ENCODE assay signal across 14 cellular contexts in genomic region chr19:2524361-2524839, GRCh38. TPM values are rescaled to one million over a fixed set of nuclear protein-coding genes. Genes with fewer than 3 reads are reported as not detected.
DNase-seq lines count a peak whose midpoint lies in the region; ATAC-seq and TF ChIP-seq lines count a peak whose summit lies in the region.
"Had no signal": no experiment of that assay in that cellular context is flagged by ENCODE, and none has a peak within 500 bp of the region (broad histone marks: within the 10 kb centered on the region; RNA-seq: fewer than 3 reads in every experiment).

No MANE protein-coding gene starts in this region.

- H3K9me3 ChIP-seq in cardiac muscle cell (ENCODE audit: low read depth) (no peaks in the 10 kb centered on the region), aorta (ENCODE audit: control insufficient read depth, low read length) (no peaks in the 10 kb centered on the region), upper lobe of right lung (no peaks in the 10 kb centered on the region)
- H3K9me3 ChIP-seq: MG63 had no signal

- TF ChIP-seq CTCF in cardiac muscle cell (IDR thresholded peaks at IDR 0.05; ENCODE audit: low read depth, low read length) (no peak), mesothelial cell of epicardium (IDR thresholded peaks at IDR 0.05; ENCODE audit: unreplicated experiment) (no peak), upper lobe of right lung (IDR thresholded peaks at IDR 0.05) (no peak)

- no peaks in the 10 kb centered on the region for H3K36me3 Mint-ChIP-seq in mesothelial cell of epicardium
- peaks cover 4% of the 10 kb centered on the region for H3K36me3 Mint-ChIP-seq in stimulated activated memory B cell treated with anti-CD40 and anti-IgM and Interleukin-4, amounts not matched to agents 10 μg/mL and 1 μg/mL and 100 μg/mL, for 72 hours

- peaks cover 3% of the 10 kb centered on the region for H3K4me1 ChIP-seq in cardiac muscle cell (ENCODE audit: low read depth)
- H3K4me1 ChIP-seq in aorta (ENCODE audit: control insufficient read depth in 1 of 2, insufficient read depth in 2 of 2, low read length in 2 of 2) = no peaks in the 10 kb centered on the region
- peaks cover 5% of the 10 kb centered on the region for H3K4me1 ChIP-seq in upper lobe of right lung

- no peak overlapping the region for H3K4me3 Mint-ChIP-seq in mesothelial cell of epicardium
- no peak overlapping the region for H3K4me3 Mint-ChIP-seq in stimulated activated memory B cell treated with anti-CD40 and anti-IgM and Interleukin-4, amounts not matched to agents 10 μg/mL and 1 μg/mL and 100 μg/mL, for 72 hours
- H3K4me3 Mint-ChIP-seq: activated CD4-positive, alpha-beta T cell treated with anti-CD3 and anti-CD28 coated beads for 36 hours; T-helper 2 cell treated with Interferon-gamma antibody and Interleukin-4, amounts not matched to agents 5 μg/mL and 100 μg/mL, for 36 hours had no signal

- DNase-seq in cardiac muscle cell (ENCODE audit: low read depth in 1 of 2, low spot score in 1 of 2) = no peak
- no peak for DNase-seq in left cardiac atrium
- DNase-seq in mesothelial cell of epicardium (ENCODE audit: low spot score in 2 of 2, unreplicated experiment in 2 of 2) = no peak
- DNase-seq in aorta = no peak
- DNase-seq in globus pallidus (ENCODE audit: low spot score) = no peak
- DNase-seq in upper lobe of right lung = no peak
- DNase-seq: activated CD4-positive, alpha-beta T cell treated with anti-CD3 and anti-CD28 coated beads for 36 hours; NCI-H2081 treated with DMSO at 0.1 percent for 48 hours; NCI-H774; RPMI8226 had no signal

- H3K27me3 Mint-ChIP-seq in mesothelial cell of epicardium (ENCODE audit: low read depth) = no peaks in the 10 kb centered on the region
- no peaks in the 10 kb centered on the region for H3K27me3 Mint-ChIP-seq in stimulated activated memory B cell treated with anti-CD40 and anti-IgM and Interleukin-4, amounts not matched to agents 10 μg/mL and 1 μg/mL and 100 μg/mL, for 72 hours
- H3K27me3 Mint-ChIP-seq: activated CD4-positive, alpha-beta T cell treated with anti-CD3 and anti-CD28 coated beads for 36 hours had no signal

- H3K27me3 ChIP-seq in cardiac muscle cell = no peaks in the 10 kb centered on the region
- H3K27me3 ChIP-seq in aorta (ENCODE audit: control insufficient read depth in 1 of 2, insufficient read depth in 2 of 2, low read length in 1 of 2) = no peaks in the 10 kb centered on the region
- H3K27me3 ChIP-seq in upper lobe of right lung = no peaks in the 10 kb centered on the region
- H3K27me3 ChIP-seq: MG63 had no signal

- peaks cover 29% of the 10 kb centered on the region for H3K4me1 Mint-ChIP-seq in mesothelial cell of epicardium
- peaks cover 19% of the 10 kb centered on the region for H3K4me1 Mint-ChIP-seq in stimulated activated memory B cell treated with anti-CD40 and anti-IgM and Interleukin-4, amounts not matched to agents 10 μg/mL and 1 μg/mL and 100 μg/mL, for 72 hours
- H3K4me1 Mint-ChIP-seq: activated CD4-positive, alpha-beta T cell treated with anti-CD3 and anti-CD28 coated beads for 36 hours had no signal

- H3K36me3 ChIP-seq in cardiac muscle cell (no peaks in the 10 kb centered on the region), aorta (ENCODE audit: control insufficient read depth in 1 of 2, insufficient read depth in 2 of 2, low read length in 1 of 2) (no peaks in the 10 kb centered on the region), upper lobe of right lung (no peaks in the 10 kb centered on the region)
- H3K36me3 ChIP-seq: MG63 had no signal

- H3K27ac Mint-ChIP-seq in mesothelial cell of epicardium = peak overlapping the region; percentile 87
- no peak overlapping the region for H3K27ac Mint-ChIP-seq in stimulated activated memory B cell treated with anti-CD40 and anti-IgM and Interleukin-4, amounts not matched to agents 10 μg/mL and 1 μg/mL and 100 μg/mL, for 72 hours
- H3K27ac Mint-ChIP-seq: activated CD4-positive, alpha-beta T cell treated with anti-CD3 and anti-CD28 coated beads for 36 hours; T-helper 2 cell treated with Interferon-gamma antibody and Interleukin-4, amounts not matched to agents 5 μg/mL and 100 μg/mL, for 36 hours had no signal

- H3K27ac ChIP-seq in cardiac muscle cell (peak overlapping the region; percentile 42), cingulate gyrus (ENCODE audit: low read depth, low read length) (peak overlapping the region; percentile 35), aorta (ENCODE audit: low read depth in 1 of 2, low read length in 2 of 2) (peak overlapping the region in 1 of 2 donors; percentile 66), upper lobe of right lung (no peak overlapping the region)

- ATAC-seq in left cardiac atrium (no peak), aorta (ENCODE audit: low FRiP score) (peak; percentile 4), upper lobe of right lung (no peak)
- ATAC-seq in stimulated activated memory B cell treated with anti-CD40 and anti-IgM and Interleukin-4, amounts not matched to agents 10 μg/mL and 1 μg/mL and 100 μg/mL, for 72 hours = no peak
- ATAC-seq: activated CD4-positive, alpha-beta T cell treated with anti-CD3 and anti-CD28 coated beads for 36 hours had no signal

- WGBS in aorta, 2 donors = 69 to 70% methylated on average over 16 of the region's 16 CpGs

- no peaks in the 10 kb centered on the region for H3K9me3 Mint-ChIP-seq in mesothelial cell of epicardium
- no peaks in the 10 kb centered on the region for H3K9me3 Mint-ChIP-seq in stimulated activated memory B cell treated with anti-CD40 and anti-IgM and Interleukin-4, amounts not matched to agents 10 μg/mL and 1 μg/mL and 100 μg/mL, for 72 hours
- H3K9me3 Mint-ChIP-seq: T-helper 2 cell treated with Interferon-gamma antibody and Interleukin-4, amounts not matched to agents 5 μg/mL and 100 μg/mL, for 36 hours had no signal

- H3K4me3 ChIP-seq in cardiac muscle cell = no peak overlapping the region
- no peak overlapping the region for H3K4me3 ChIP-seq in aorta (ENCODE audit: low read length in 2 of 2)
- H3K4me3 ChIP-seq in upper lobe of right lung = no peak overlapping the region

- intact Hi-C loops in left cardiac atrium (cut with DNase I) (no loop called here), aorta (cut with DNase I) (no loop called here), upper lobe of right lung (cut with DNase I) (no loop called here)

RNA-seq across cellular contexts. Expression of gene GADD45B, which starts 48.5 kb away (rescaled TPM):
- total RNA-seq in cardiac muscle cell = 44.8 and 75.2 TPM in 2 replicates
- 30.5 and 66.4 TPM in 2 replicates for polyA plus RNA-seq in cardiac muscle cell
- total RNA-seq in left cardiac atrium = 100 to 1,000 TPM in 1 of 2 donors, 10 to 100 TPM in 1; 64.0 to 189 TPM
- total RNA-seq in mesothelial cell of epicardium = 80.0 to 84.4 TPM (median 84.1 TPM) in 3 replicates
- total RNA-seq in aorta = 100 to 1,000 TPM in 1 of 2 donors, 10 to 100 TPM in 1; 99.5 to 185 TPM
- 100 to 1,000 TPM; 127 to 262 TPM for polyA plus RNA-seq in aorta
- 91.2 TPM for total RNA-seq in upper lobe of right lung
